1 cellular context compared by ENCODE assay signal in the genomic region with DNA sequence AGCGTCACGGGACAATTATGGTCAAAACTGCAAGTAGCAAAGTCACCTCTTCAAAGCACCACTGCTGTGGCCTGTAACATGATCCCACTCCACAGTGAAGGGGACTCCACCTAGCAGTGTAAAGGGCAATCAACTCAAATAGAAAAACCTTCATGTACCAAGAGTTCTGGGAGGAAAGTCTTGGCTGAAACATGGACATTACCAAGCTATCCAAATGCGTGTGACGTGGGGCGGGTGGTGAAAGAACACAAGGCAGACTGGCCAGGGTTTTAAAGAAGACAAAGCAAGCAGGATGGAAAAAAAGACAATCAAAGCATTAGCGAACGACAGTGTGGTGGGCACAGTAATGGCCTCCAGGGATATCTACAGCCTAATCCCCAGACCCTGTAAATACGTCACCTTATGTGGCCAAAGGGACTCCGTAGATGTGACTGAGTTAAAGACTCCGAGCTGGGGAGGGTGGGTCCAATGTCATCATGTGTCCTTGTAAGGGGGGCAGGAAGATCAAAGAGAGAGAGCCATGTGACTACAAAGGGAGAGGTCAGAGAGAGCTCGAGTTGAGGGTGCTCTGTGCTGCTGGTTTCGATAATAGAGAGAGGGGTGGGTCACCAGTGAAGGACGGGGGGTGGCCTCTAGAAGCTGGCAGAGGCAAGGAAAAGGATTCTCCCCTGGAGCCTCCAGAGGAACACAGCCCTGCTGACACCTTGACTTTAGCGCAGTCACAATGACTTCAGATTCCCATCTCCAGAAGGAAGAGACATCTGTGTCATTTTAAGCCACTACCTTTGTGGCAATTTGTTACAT.
A peak's percentile ranks its signal among the peaks of the same experiment; 100 is the strongest.
TF ChIP-seq lines count a peak whose summit lies in the region.

No MANE protein-coding gene starts in this region.

TF ChIP-seq in HepG2, 621 proteins besides CTCF, POLR2A, EP300 and RAD21 (continued from another document):
- TF ChIP-seq, protein P1, sequence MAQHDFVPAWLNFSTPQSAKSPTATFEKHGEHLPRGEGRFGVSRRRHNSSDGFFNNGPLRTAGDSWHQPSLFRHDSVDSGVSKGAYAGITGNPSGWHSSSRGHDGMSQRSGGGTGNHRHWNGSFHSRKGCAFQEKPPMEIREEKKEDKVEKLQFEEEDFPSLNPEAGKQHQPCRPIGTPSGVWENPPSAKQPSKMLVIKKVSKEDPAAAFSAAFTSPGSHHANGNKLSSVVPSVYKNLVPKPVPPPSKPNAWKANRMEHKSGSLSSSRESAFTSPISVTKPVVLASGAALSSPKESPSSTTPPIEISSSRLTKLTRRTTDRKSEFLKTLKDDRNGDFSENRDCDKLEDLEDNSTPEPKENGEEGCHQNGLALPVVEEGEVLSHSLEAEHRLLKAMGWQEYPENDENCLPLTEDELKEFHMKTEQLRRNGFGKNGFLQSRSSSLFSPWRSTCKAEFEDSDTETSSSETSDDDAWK (CRISPR knock-in tag; IDR thresholded peaks at IDR 0.05) = no peak
- 0 out of 2 replicates have a peak, but pooled peaks have one; percentile 24 for TF ChIP-seq HDAC2 (CRISPR knock-in tag; IDR thresholded peaks at IDR 0.05)
- no peak; the same call in 1 of the 2 replicates for TF ChIP-seq KDM1A (CRISPR knock-in tag; IDR thresholded peaks at IDR 0.05)
- TF ChIP-seq NONO (IDR thresholded peaks at IDR 0.05) = no peak
- 0 out of 2 replicates have a peak, but pooled peaks have one; percentile 45 for TF ChIP-seq NONO (CRISPR knock-in tag; conservative IDR thresholded peaks at IDR 0.05)
- 0 out of 2 replicates have a peak, but pooled peaks have one; percentile 38 for TF ChIP-seq NFE2L1 (CRISPR knock-in tag; IDR thresholded peaks at IDR 0.05; ENCODE audit: borderline replicate concordance)
- TF ChIP-seq PRPF4 (IDR thresholded peaks at IDR 0.05; ENCODE audit: low read depth, low read length, poor library complexity, severe bottlenecking) = no peak
- no peak for TF ChIP-seq ZNF33B (CRISPR knock-in tag; IDR thresholded peaks at IDR 0.05)
- TF ChIP-seq HNRNPH1 (optimal IDR thresholded peaks at IDR 0.05; ENCODE audit: low read depth, low read length) = no peak
- no peak for TF ChIP-seq ZFP41 (CRISPR knock-in tag; IDR thresholded peaks at IDR 0.05; ENCODE audit: borderline replicate concordance)
- 0 out of 2 replicates have a peak, but pooled peaks have one; percentile 37 for TF ChIP-seq CEBPG (CRISPR knock-in tag; IDR thresholded peaks at IDR 0.05)
- peak; percentile 53 for TF ChIP-seq XRCC5 (optimal IDR thresholded peaks at IDR 0.05; ENCODE audit: low read length)
- TF ChIP-seq BCL6 (CRISPR knock-in tag; IDR thresholded peaks at IDR 0.05) = peak; percentile 56
- no peak for TF ChIP-seq TEAD2 (CRISPR knock-in tag; IDR thresholded peaks at IDR 0.05)
- TF ChIP-seq ZSCAN31 (CRISPR knock-in tag; IDR thresholded peaks at IDR 0.05; ENCODE audit: low read depth) = peak; percentile 23; the same call in 1 of the 2 replicates
- 0 out of 2 replicates have a peak, but pooled peaks have one; percentile 55 for TF ChIP-seq HMG20B (CRISPR knock-in tag; conservative IDR thresholded peaks at IDR 0.05)
- TF ChIP-seq, protein P2, sequence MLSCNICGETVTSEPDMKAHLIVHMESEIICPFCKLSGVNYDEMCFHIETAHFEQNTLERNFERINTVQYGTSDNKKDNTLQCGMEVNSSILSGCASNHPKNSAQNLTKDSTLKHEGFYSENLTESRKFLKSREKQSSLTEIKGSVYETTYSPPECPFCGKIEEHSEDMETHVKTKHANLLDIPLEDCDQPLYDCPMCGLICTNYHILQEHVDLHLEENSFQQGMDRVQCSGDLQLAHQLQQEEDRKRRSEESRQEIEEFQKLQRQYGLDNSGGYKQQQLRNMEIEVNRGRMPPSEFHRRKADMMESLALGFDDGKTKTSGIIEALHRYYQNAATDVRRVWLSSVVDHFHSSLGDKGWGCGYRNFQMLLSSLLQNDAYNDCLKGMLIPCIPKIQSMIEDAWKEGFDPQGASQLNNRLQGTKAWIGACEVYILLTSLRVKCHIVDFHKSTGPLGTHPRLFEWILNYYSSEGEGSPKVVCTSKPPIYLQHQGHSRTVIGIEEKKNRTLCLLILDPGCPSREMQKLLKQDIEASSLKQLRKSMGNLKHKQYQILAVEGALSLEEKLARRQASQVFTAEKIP (CRISPR knock-in tag; IDR thresholded peaks at IDR 0.05; ENCODE audit: borderline replicate concordance) = no peak
- no peak for TF ChIP-seq ZNF34 (CRISPR knock-in tag; IDR thresholded peaks at IDR 0.05; ENCODE audit: borderline replicate concordance)
- TF ChIP-seq ZNF816 (CRISPR knock-in tag; IDR thresholded peaks at IDR 0.05; ENCODE audit: borderline replicate concordance) = no peak
- no peak for TF ChIP-seq ZNF451 (CRISPR knock-in tag; IDR thresholded peaks at IDR 0.05)
- TF ChIP-seq NR2F2 (IDR thresholded peaks at IDR 0.05; ENCODE audit: borderline replicate concordance, low read depth) = peak; percentile 88
- TF ChIP-seq MEIS1 (CRISPR knock-in tag; IDR thresholded peaks at IDR 0.05; ENCODE audit: borderline replicate concordance) = no peak
- TF ChIP-seq, protein P3, sequence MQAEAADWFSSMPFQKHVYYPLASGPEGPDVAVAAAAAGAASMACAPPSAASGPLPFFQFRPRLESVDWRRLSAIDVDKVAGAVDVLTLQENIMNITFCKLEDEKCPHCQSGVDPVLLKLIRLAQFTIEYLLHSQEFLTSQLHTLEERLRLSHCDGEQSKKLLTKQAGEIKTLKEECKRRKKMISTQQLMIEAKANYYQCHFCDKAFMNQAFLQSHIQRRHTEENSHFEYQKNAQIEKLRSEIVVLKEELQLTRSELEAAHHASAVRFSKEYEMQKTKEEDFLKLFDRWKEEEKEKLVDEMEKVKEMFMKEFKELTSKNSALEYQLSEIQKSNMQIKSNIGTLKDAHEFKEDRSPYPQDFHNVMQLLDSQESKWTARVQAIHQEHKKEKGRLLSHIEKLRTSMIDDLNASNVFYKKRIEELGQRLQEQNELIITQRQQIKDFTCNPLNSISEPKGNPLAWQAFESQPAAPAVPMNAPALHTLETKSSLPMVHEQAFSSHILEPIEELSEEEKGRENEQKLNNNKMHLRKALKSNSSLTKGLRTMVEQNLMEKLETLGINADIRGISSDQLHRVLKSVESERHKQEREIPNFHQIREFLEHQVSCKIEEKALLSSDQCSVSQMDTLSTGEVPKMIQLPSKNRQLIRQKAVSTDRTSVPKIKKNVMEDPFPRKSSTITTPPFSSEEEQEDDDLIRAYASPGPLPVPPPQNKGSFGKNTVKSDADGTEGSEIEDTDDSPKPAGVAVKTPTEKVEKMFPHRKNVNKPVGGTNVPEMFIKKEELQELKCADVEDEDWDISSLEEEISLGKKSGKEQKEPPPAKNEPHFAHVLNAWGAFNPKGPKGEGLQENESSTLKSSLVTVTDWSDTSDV (CRISPR knock-in tag; IDR thresholded peaks at IDR 0.05) = no peak
- no peak for TF ChIP-seq HDAC6 (IDR thresholded peaks at IDR 0.05; ENCODE audit: low read depth, low read length)
- TF ChIP-seq, protein P4, sequence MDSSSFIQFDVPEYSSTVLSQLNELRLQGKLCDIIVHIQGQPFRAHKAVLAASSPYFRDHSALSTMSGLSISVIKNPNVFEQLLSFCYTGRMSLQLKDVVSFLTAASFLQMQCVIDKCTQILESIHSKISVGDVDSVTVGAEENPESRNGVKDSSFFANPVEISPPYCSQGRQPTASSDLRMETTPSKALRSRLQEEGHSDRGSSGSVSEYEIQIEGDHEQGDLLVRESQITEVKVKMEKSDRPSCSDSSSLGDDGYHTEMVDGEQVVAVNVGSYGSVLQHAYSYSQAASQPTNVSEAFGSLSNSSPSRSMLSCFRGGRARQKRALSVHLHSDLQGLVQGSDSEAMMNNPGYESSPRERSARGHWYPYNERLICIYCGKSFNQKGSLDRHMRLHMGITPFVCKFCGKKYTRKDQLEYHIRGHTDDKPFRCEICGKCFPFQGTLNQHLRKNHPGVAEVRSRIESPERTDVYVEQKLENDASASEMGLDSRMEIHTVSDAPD (CRISPR knock-in tag; IDR thresholded peaks at IDR 0.05) = no peak; the same call in 1 of the 2 replicates
- TF ChIP-seq STAG1 (CRISPR knock-in tag; IDR thresholded peaks at IDR 0.05) = no peak
- no peak for TF ChIP-seq SIN3B (IDR thresholded peaks at IDR 0.05; ENCODE audit: low read length)
- TF ChIP-seq SATB2 (CRISPR knock-in tag; IDR thresholded peaks at IDR 0.05) = 0 out of 2 replicates have a peak, but pooled peaks have one; percentile 37
- TF ChIP-seq ZNF121 (CRISPR knock-in tag; IDR thresholded peaks at IDR 0.05) = no peak
- TF ChIP-seq ZNF660 (CRISPR knock-in tag; IDR thresholded peaks at IDR 0.05; ENCODE audit: borderline replicate concordance, low read depth) = no peak
TF ChIP-seq in HepG2: peak in this region for 230.
